In genomic region chr14:105087308-105087962, GRCh38 we compare ENCODE assay signal across 8 cellular contexts. TPM values are rescaled to one million over a fixed set of nuclear protein-coding genes. Genes with fewer than 3 reads are reported as not detected.
DNase-seq lines count a peak whose midpoint lies in the region; ATAC-seq, FAIRE-seq and TF ChIP-seq lines count a peak whose summit lies in the region.

No MANE protein-coding gene starts in this region.

- in situ Hi-C loops in GM12878 (cut with MboI) = no loop called here

- no peak overlapping the region for H3K27ac Mint-ChIP-seq in T-helper 2 cell treated with Interferon-gamma antibody and Interleukin-4, amounts not matched to agents 5 μg/mL and 100 μg/mL, for 36 hours

- intact Hi-C loops in GM12878 (cut with micrococcal nuclease; ENCODE audit: unreplicated experiment) (no loop called here), spleen (cut with DNase I; ENCODE audit: low total_unique reads) (no loop called here)

- peaks cover 11% of the 10 kb centered on the region for H3K27me3 Mint-ChIP-seq in T-helper 2 cell treated with Interferon-gamma antibody and Interleukin-4, amounts not matched to agents 5 μg/mL and 100 μg/mL, for 36 hours (ENCODE audit: low read depth)

- H3K36me3 Mint-ChIP-seq in T-helper 2 cell treated with Interferon-gamma antibody and Interleukin-4, amounts not matched to agents 5 μg/mL and 100 μg/mL, for 36 hours (ENCODE audit: low read depth) = no peaks in the 10 kb centered on the region

- SMC1A ChIA-PET in GM12878 (lab: Charles Lee; ENCODE audit: uncharacterized antibody, unreplicated experiment) = interaction anchor here (1.9 to 4.6 kb wide), 4 partner anchors 12 to 41 kb away, joined by 6 to 47 read pairs (median 20); partner anchors contain the start of gene GPR132

- H3K9me3 Mint-ChIP-seq in T-helper 2 cell treated with Interferon-gamma antibody and Interleukin-4, amounts not matched to agents 5 μg/mL and 100 μg/mL, for 36 hours = no peaks in the 10 kb centered on the region

- CTCF ChIA-PET in GM12878 (lab: Yijun Ruan, JAX) = interaction anchor here (1.1 to 5.7 kb wide), 8 partner anchors 14 to 264 kb away, joined by 4 to 114 read pairs (median 8); partner anchors contain the start of gene GPR132

- no peaks in the 10 kb centered on the region for H4K20me1 ChIP-seq in GM12878 (ENCODE audit: control insufficient read depth, insufficient read depth)

- RAD21 ChIA-PET in GM12878 (lab: Charles Lee; ENCODE audit: unreplicated experiment) = interaction anchor here (0.8 to 3.1 kb wide), 12 partner anchors 14 to 214 kb away, joined by 3 to 37 read pairs (median 6); partner anchors contain the start of genes BRF1, CDCA4 and GPR132

- no peak for TF ChIP-seq CTCF in GM12878 (IDR thresholded peaks at IDR 0.05 in 2 of 3, conservative IDR thresholded peaks at IDR 0.05 in 1 of 3; ENCODE audit: control insufficient read depth in 2 of 3, extremely low read depth in 1 of 3, insufficient read depth in 1 of 3, low read depth in 3 of 3, low read length in 3 of 3)
- TF ChIP-seq CTCF in spleen (IDR thresholded peaks at IDR 0.05 in 8 of 11, conservative IDR thresholded peaks at IDR 0.05 in 3 of 11) = no peak

- peak overlapping the region; percentile 93 for H3K4me2 ChIP-seq in GM12878 (ENCODE audit: control insufficient read depth, insufficient read depth)

- no peaks in the 10 kb centered on the region; the same call in 1 of the 2 replicates for H3K79me2 ChIP-seq in GM12878 (ENCODE audit: control insufficient read depth, insufficient read depth, low read length)

- peak overlapping the region; percentile 74 for H3K4me3 Mint-ChIP-seq in T-helper 2 cell treated with Interferon-gamma antibody and Interleukin-4, amounts not matched to agents 5 μg/mL and 100 μg/mL, for 36 hours

- no peaks in the 10 kb centered on the region for H3K9me3 ChIP-seq in GM12878 (replicated peaks; ENCODE audit: control insufficient read depth, insufficient read depth, low read length)
- no peaks in the 10 kb centered on the region for H3K9me3 ChIP-seq in spleen

- no peak; the same call in 1 of the 2 replicates for TF ChIP-seq POLR2A in GM12878 (IDR thresholded peaks at IDR 0.05; ENCODE audit: low read depth, low read length)
- TF ChIP-seq POLR2A in spleen (IDR thresholded peaks at IDR 0.05) = no peak

- peaks cover 21% of the 10 kb centered on the region for H3K4me1 ChIP-seq in GM12878 (ENCODE audit: control insufficient read depth, insufficient read depth, low read length)
- H3K4me1 ChIP-seq in spleen = peaks cover 12 to 71% (median 47%) of the 10 kb centered on the region in 6 donors

- POLR2A ChIA-PET in GM12878 (lab: Charles Lee) = interaction anchor here (0.8 to 2.6 kb wide), 8 partner anchors 15 to 195 kb away, joined by 3 to 23 read pairs (median 4); partner anchors contain the start of gene GPR132

- TF ChIP-seq EP300 in GM12878 (IDR thresholded peaks at IDR 0.05; ENCODE audit: borderline replicate concordance in 1 of 2, control insufficient read depth in 1 of 2, low read depth in 2 of 2, low read length in 2 of 2) = no peak

- FAIRE-seq in GM12878 (lab: Jason Lieb, UNC) = peak; percentile 68

- H3K27me3 ChIP-seq in GM12878 (replicated peaks in 1 of 2; ENCODE audit: control insufficient read depth in 2 of 2, insufficient read depth in 2 of 2, low read length in 1 of 2) = no peaks in the 10 kb centered on the region
- H3K27me3 ChIP-seq in spleen (replicated peaks in 1 of 7) = peaks cover 0 to 42% (median 17%) of the 10 kb centered on the region in 7 donors

- DNase-seq in T-helper 2 cell treated with Interferon-gamma antibody and Interleukin-4, amounts not matched to agents 5 μg/mL and 100 μg/mL, for 36 hours (ENCODE audit: low spot score) = no peak
- DNase-seq in T-helper 2 cell = no peak
- DNase-seq in Jurkat, Clone E6-1 (ENCODE audit: low read depth, low spot score) = no peak
- no peak for DNase-seq in GM12878 (ENCODE audit: low read depth, low spot score)
- DNase-seq in iPS-NIHi7 (ENCODE audit: extremely low spot score) = peak; percentile 60
- peak; percentile 81 for DNase-seq in spleen
- no peak for DNase-seq in SIG-M5 (lab: John Stamatoyannopoulos, UW)
- no peak for DNase-seq in NCI-H1436 (lab: John Stamatoyannopoulos, UW)

- H2AFZ ChIP-seq in GM12878 (ENCODE audit: control insufficient read depth, low read depth, low read length) = peak overlapping the region; percentile 90

- H3K4me3 ChIP-seq in Jurkat, Clone E6-1 (ENCODE audit: low read length) = peak overlapping the region; percentile 53
- H3K4me3 ChIP-seq in GM12878 = peak overlapping the region; percentile 76; the same call in 1 of the 2 replicates
- peak overlapping the region; percentile 39 to 72 (median 48) for H3K4me3 ChIP-seq in spleen

- peak overlapping the region; percentile 76 for H3K27ac ChIP-seq in GM12878 (ENCODE audit: control insufficient read depth, insufficient read depth)
- H3K27ac ChIP-seq in spleen = peak overlapping the region in 4 of 8 donors; percentile 39 to 79 (median 60)

- peak overlapping the region; percentile 70 for H3K9ac ChIP-seq in GM12878 (ENCODE audit: control insufficient read depth, insufficient read depth, low read length)

- 1% methylated on average over 44 of the region's 60 CpGs for WGBS in GM12878 (ENCODE audit: insufficient coverage, insufficient replicate concordance, low lambda C conversion rate, missing lambda C conversion rate)
- 1 to 4% (median 2%) methylated on average over 30 to 60 of the region's 60 CpGs for WGBS in spleen, 5 donors

- peaks cover 8% of the 10 kb centered on the region for H3K4me1 Mint-ChIP-seq in T-helper 2 cell treated with Interferon-gamma antibody and Interleukin-4, amounts not matched to agents 5 μg/mL and 100 μg/mL, for 36 hours (ENCODE audit: low read depth)

- H3K36me3 ChIP-seq in GM12878 (ENCODE audit: control insufficient read depth in 2 of 2, insufficient read depth in 2 of 2, low read length in 1 of 2) = no peaks in the 10 kb centered on the region
- no peaks in the 10 kb centered on the region for H3K36me3 ChIP-seq in spleen

- TF ChIP-seq RAD21 in GM12878 (IDR thresholded peaks at IDR 0.05; ENCODE audit: insufficient read depth, low read depth, low read length) = no peak

- BruUV-seq in GM12878 (replicated peaks; lab: Mats Ljungman, UMichigan) = no TSS peak

- ATAC-seq in GM12878 = peak; percentile 38

TF ChIP-seq in GM12878, 131 proteins besides CTCF, POLR2A, EP300 and RAD21 (continues in another document):
- TF ChIP-seq GATAD2B (conservative IDR thresholded peaks at IDR 0.05; ENCODE audit: low read depth) (peak; percentile 19), WRNIP1 (IDR thresholded peaks at IDR 0.05; ENCODE audit: borderline replicate concordance, low read depth, low read length) (no peak), PKNOX1 (IDR thresholded peaks at IDR 0.05) (no peak), NRF1 (conservative IDR thresholded peaks at IDR 0.05; ENCODE audit: low read depth, low read length) (no peak), MYC (IDR thresholded peaks at IDR 0.05; ENCODE audit: insufficient read depth, insufficient read length, insufficient replicate concordance, low read length, severe bottlenecking) (no peak), PAX8 (IDR thresholded peaks at IDR 0.05) (no peak), SMARCA5 (IDR thresholded peaks at IDR 0.05) (no peak), CREM (IDR thresholded peaks at IDR 0.05; ENCODE audit: low read depth) (no peak), HCFC1 (IDR thresholded peaks at IDR 0.05; ENCODE audit: low read length) (no peak), ZSCAN29 (IDR thresholded peaks at IDR 0.05) (0 out of 2 replicates have a peak, but pooled peaks have one; percentile 15), LARP7 (IDR thresholded peaks at IDR 0.05) (peak; percentile 78; the same call in 1 of the 2 replicates), BACH1 (IDR thresholded peaks at IDR 0.05; ENCODE audit: borderline replicate concordance) (peak; percentile 63; the same call in 1 of the 2 replicates)

RNA-seq across cellular contexts. Expression of gene GPR132, which starts 22.2 kb away (rescaled TPM):
- 0.90 TPM for polyA plus RNA-seq in Jurkat, Clone E6-1 (2012; ENCODE audit: insufficient read depth, insufficient read length)
- 118 and 130 TPM in 2 replicates for total RNA-seq in GM12878 (2013; cell fraction: nucleolus; rRNA removed)
- total RNA-seq in GM12878 (2014; rRNA removed) = 45.8 and 49.3 TPM in 2 replicates
- 20.3 and 21.0 TPM in 2 replicates for total RNA-seq in GM12878 (2014; rRNA removed; fragmentation: Illumina TruSeq; extraction: Trizol)
- 39.6 and 40.3 TPM in 2 replicates for total RNA-seq in GM12878 (2021)
- 9.9 TPM for polyA plus RNA-seq in GM12878 (2011; ENCODE audit: low read depth)
- 10.2 and 14.9 TPM in 2 replicates for polyA plus RNA-seq in GM12878 (2011; rRNA removed)
- polyA plus RNA-seq in GM12878 (2011; cell fraction: cytosol; rRNA removed) = 23.7 and 36.1 TPM in 2 replicates
- polyA plus RNA-seq in GM12878 (2011; cell fraction: nucleus; rRNA removed) = 47.6 and 57.0 TPM in 2 replicates
- 22.6 and 24.5 TPM in 2 replicates for polyA plus RNA-seq in GM12878 (2012)
- polyA plus RNA-seq in GM12878 (2014; fragmentation: Illumina TruSeq; extraction: Trizol) = 4.9 and 14.5 TPM in 2 replicates
- 1 to 10 TPM; 1.9 to 2.2 TPM for polyA plus RNA-seq in GM12878 (2014; fragmentation: Nextera tagmentation; extraction: Ambion mirVana)
- 30.0 and 30.7 TPM in 2 replicates for polyA plus RNA-seq in GM12878 (2014; rRNA removed)
- 10 to 100 TPM; 19.8 to 21.7 TPM for polyA plus RNA-seq in GM12878 (2016; fragmentation: Nextera tagmentation; extraction: Ambion mirVana)
- polyA minus RNA-seq in GM12878 (2011; rRNA and poly(A)+ RNA removed) = 38.5 and 63.1 TPM in 2 replicates
- 15.9 and 17.0 TPM in 2 replicates for polyA minus RNA-seq in GM12878 (2011; cell fraction: cytosol; rRNA and poly(A)+ RNA removed)
- polyA minus RNA-seq in GM12878 (2011; cell fraction: nucleus; rRNA and poly(A)+ RNA removed) = 15.6 and 33.9 TPM in 2 replicates
- total RNA-seq in spleen = 10 to 100 TPM; 17.5 to 33.7 (median 23.1) TPM
- polyA plus RNA-seq in spleen = 1 to 10 TPM; 5.0 to 9.0 (median 5.8) TPM

Comparison
In these comparisons a context has a peak if more than half of its experiments do, and no peak if none do; other contexts are left out.
1. DNase-seq: peak in iPS-NIHi7 (single experiment) and spleen (single experiment); none in T-helper 2 cell treated with Interferon-gamma antibody and Interleukin-4, amounts not matched to agents 5 μg/mL and 100 μg/mL, for 36 hours (single experiment), T-helper 2 cell (0 of 5), Jurkat, Clone E6-1 (single experiment), GM12878 (single experiment), SIG-M5 (single experiment) and NCI-H1436 (single experiment).
2. Peak in every context shown above with its lines, with median percentiles within 50 percentile points of each other: H3K4me3 ChIP-seq.